8 cellular contexts compared by ENCODE assay signal in the genomic region with DNA sequence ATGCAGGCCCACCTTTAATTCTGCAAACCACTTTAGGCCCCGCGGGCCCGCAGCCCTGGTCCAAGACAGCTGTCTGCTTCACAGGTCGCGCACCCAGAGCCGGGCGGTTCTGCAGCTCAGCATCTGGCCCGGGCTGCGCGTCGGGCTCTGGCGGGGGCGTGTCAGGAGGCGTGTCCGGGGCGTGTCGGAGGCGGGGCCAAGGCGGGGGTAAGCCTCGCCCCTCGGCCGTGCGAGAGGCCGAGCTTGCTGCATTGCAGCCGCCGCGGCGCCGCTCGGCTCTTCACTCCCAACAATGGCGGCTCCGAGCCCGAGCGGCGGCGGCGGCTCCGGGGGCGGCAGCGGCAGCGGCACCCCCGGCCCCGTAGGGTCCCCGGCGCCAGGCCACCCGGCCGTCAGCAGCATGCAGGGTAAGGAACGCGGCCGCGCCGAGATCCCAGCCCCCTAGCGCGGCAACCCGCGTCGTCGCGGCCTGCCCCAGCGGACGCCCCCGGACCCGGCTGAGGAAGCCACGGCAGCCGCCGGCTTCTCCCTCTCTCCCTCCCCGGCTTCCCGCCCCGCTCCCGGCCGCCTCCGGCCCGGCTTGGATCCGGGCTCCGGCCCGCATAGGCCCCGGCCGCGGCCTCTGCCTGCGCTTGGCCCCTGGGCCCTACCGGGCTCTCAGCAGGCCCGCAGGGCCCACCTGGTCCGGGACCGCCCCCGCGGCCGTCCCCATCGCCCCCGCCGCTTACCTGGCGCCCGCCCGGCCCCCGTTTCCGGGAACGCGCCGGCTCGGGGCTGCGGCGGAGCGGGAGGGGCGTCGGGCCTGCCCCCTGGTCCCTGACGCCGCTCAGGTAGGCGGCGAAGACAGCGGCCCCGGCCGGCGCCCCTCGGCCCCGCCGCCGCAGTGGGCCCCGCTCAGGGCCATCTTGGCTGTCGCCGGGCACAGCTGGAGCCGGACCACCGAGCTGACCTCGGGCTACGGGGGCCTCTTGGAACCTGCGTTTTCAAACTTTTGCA. TPM values are rescaled to one million over a fixed set of nuclear protein-coding genes. Genes with fewer than 3 reads are reported as not detected.
DNase-seq lines count a peak whose midpoint lies in the region; ATAC-seq and TF ChIP-seq lines count a peak whose summit lies in the region.

A gene (plus strand): TSS at position 283 of the 996 bp plus-strand sequence. CDS start 10 bp downstream, at position 293.

- no peaks in the 10 kb centered on the region for H3K36me3 Mint-ChIP-seq in activated CD4-positive, alpha-beta memory T cell treated with anti-CD3 and anti-CD28 coated beads, Interleukin-2, amount 10 ng/mL, durations not matched to agents 7 days and 5 days (ENCODE audit: low read depth)

- peak within 1 kb of the TSS; percentile 94 for H3K9ac ChIP-seq in BLaER1

- CTCF ChIA-PET in activated CD4-positive, alpha-beta memory T cell treated with anti-CD3 and anti-CD28 coated beads, Interleukin-2, amount 10 ng/mL, durations not matched to agents 7 days and 5 days (lab: Charles Lee), result interaction anchor here (0.9 to 6.4 kb wide), 2 partner anchors 14 to 23 kb away, joined by 4 to 32 read pairs; a partner anchor contains a TSS

- ATAC-seq in HG03439 (IDR thresholded peaks at IDR 0.05; ENCODE audit: unreplicated experiment), result peak; percentile 97
- peak; percentile 99 for ATAC-seq in lower lobe of right lung

- peak; percentile 91 for DNase-seq in GM19238 (ENCODE audit: insufficient read length, low spot score)
- peak; percentile 90 for DNase-seq in NCI-H748 (lab: John Stamatoyannopoulos, UW; ENCODE audit: unreplicated experiment)
- peak; percentile 93 for DNase-seq in activated CD4-positive, alpha-beta memory T cell treated with anti-CD3 and anti-CD28 coated beads, Interleukin-2, amount 10 ng/mL, durations not matched to agents 7 days and 5 days
- peak; percentile 99 for DNase-seq in ecto neural progenitor cell (ENCODE audit: low spot score)
- DNase-seq in lower lobe of right lung, result peak; percentile 93
- peak; percentile 83 to 99 (median 94) for DNase-seq in stimulated activated CD4-positive, alpha-beta T cell treated with anti-CD3 and anti-CD28 coated beads, TNF-alpha, amount 100 ng/mL, for 1 hour (ENCODE audit: low read depth in 3 of 3, low spot score in 1 of 3)

- H3K9me3 ChIP-seq in BLaER1 (no peaks in the 10 kb centered on the region), lower lobe of right lung (no peaks in the 10 kb centered on the region)

- peak within 1 kb of the TSS; percentile 97 for H3K4me3 ChIP-seq in BLaER1
- H3K4me3 ChIP-seq in lower lobe of right lung, result peak within 1 kb of the TSS; percentile 70

- H3K36me3 ChIP-seq in BLaER1 (peaks cover 7% of the 10 kb centered on the region; the same call in 1 of the 2 replicates), lower lobe of right lung (no peaks in the 10 kb centered on the region)

- H4K20me1 ChIP-seq in BLaER1, result peaks cover 47% of the 10 kb centered on the region

- intact Hi-C loops in lower lobe of right lung (cut with DNase I), result no loop called here

- no peak for TF ChIP-seq CTCF in lower lobe of right lung (IDR thresholded peaks at IDR 0.05)

- H3K27me3 Mint-ChIP-seq in activated CD4-positive, alpha-beta memory T cell treated with anti-CD3 and anti-CD28 coated beads, Interleukin-2, amount 10 ng/mL, durations not matched to agents 7 days and 5 days, result peaks cover 8% of the 10 kb centered on the region

- H3K4me3 Mint-ChIP-seq in activated CD4-positive, alpha-beta memory T cell treated with anti-CD3 and anti-CD28 coated beads, Interleukin-2, amount 10 ng/mL, durations not matched to agents 7 days and 5 days, result peak within 1 kb of the TSS; percentile 73

- H3K27ac ChIP-seq in BLaER1, result peak within 1 kb of the TSS; percentile 96
- peak within 1 kb of the TSS; percentile 92 for H3K27ac ChIP-seq in lower lobe of right lung

- POLR2A ChIA-PET in activated CD4-positive, alpha-beta memory T cell treated with anti-CD3 and anti-CD28 coated beads, Interleukin-2, amount 10 ng/mL, durations not matched to agents 7 days and 5 days (lab: Charles Lee), result interaction anchor here (0.5 to 10.4 kb wide), 18 partner anchors 11 to 998 kb away, joined by 3 to 208 read pairs (median 4); a partner anchor contains a TSS

- peaks cover 27% of the 10 kb centered on the region for H3K4me1 Mint-ChIP-seq in activated CD4-positive, alpha-beta memory T cell treated with anti-CD3 and anti-CD28 coated beads, Interleukin-2, amount 10 ng/mL, durations not matched to agents 7 days and 5 days

- H3K4me2 ChIP-seq in BLaER1, result peak within 1 kb of the TSS; percentile 90

- H3K4me1 ChIP-seq in BLaER1 (peaks cover 26% of the 10 kb centered on the region), lower lobe of right lung (peaks cover 32% of the 10 kb centered on the region)

- H3K27ac Mint-ChIP-seq in activated CD4-positive, alpha-beta memory T cell treated with anti-CD3 and anti-CD28 coated beads, Interleukin-2, amount 10 ng/mL, durations not matched to agents 7 days and 5 days, result peak within 1 kb of the TSS; percentile 44

- H3K9me3 Mint-ChIP-seq in activated CD4-positive, alpha-beta memory T cell treated with anti-CD3 and anti-CD28 coated beads, Interleukin-2, amount 10 ng/mL, durations not matched to agents 7 days and 5 days, result no peaks in the 10 kb centered on the region

- H3K27me3 ChIP-seq in BLaER1, result no peaks in the 10 kb centered on the region
- no peaks in the 10 kb centered on the region for H3K27me3 ChIP-seq in lower lobe of right lung (ENCODE audit: low read depth)

RNA-seq across cellular contexts. Expression of the gene that starts here (rescaled TPM):
- 10 to 100 TPM; 30.2 to 30.3 TPM for total RNA-seq in activated CD4-positive, alpha-beta memory T cell treated with anti-CD3 and anti-CD28 coated beads, Interleukin-2, amount 10 ng/mL, durations not matched to agents 7 days and 5 days
- 33.0 TPM for total RNA-seq in lower lobe of right lung

Comparison
In these comparisons a context has a peak if more than half of its experiments do, and no peak if none do; other contexts are left out.
1. Peak in every context shown above with its lines: DNase-seq, ATAC-seq, H3K4me3 ChIP-seq and H3K27ac ChIP-seq.